17 cellular contexts compared by ENCODE assay signal in genomic region chr16:86680661-86681439, GRCh38.
A peak's percentile ranks its signal among the peaks of the same experiment; 100 is the strongest.
DNase-seq lines count a peak whose midpoint lies in the region; ATAC-seq and TF ChIP-seq lines count a peak whose summit lies in the region.
"Had no signal": no experiment of that assay in that cellular context is flagged by ENCODE, and none has a peak within 500 bp of the region (broad histone marks: within the 10 kb centered on the region; RNA-seq: fewer than 3 reads in every experiment).

No MANE protein-coding gene starts in this region.

- CTCF ChIA-PET in AG04450 (lab: Charles Lee), result interaction anchor here (0.7 to 1.3 kb wide), 3 partner anchors 80 to 1259 kb away, joined by 3 to 7 read pairs (median 4); no protein-coding TSS in a partner anchor

- H3K27me3 ChIP-seq in AG04450 (ENCODE audit: control insufficient read depth, insufficient read depth, low read length), result no peaks in the 10 kb centered on the region
- no peaks in the 10 kb centered on the region for H3K27me3 ChIP-seq in RWPE2 (ENCODE audit: insufficient read depth, poor library complexity, severe bottlenecking)

- no peak overlapping the region for H3K4me3 ChIP-seq in AG04450 (ENCODE audit: low read depth, low read length)
- H3K4me3 ChIP-seq in RWPE2 (ENCODE audit: severe bottlenecking), result no peak overlapping the region

- no peak for DNase-seq in AG04450 (ENCODE audit: low read depth, low spot score)
- DNase-seq in RWPE2 (ENCODE audit: low spot score), result no peak
- peak; percentile 55 for DNase-seq in fibroblast of peridontal ligament (ENCODE audit: extremely low read depth)
- DNase-seq in sciatic nerve (ENCODE audit: low spot score), result no peak
- no peak for DNase-seq in activated effector memory CD4-positive, alpha-beta T cell treated with anti-CD3 and anti-CD28 coated beads, Interleukin-2, amount 50 U/mL, for 16 hours
- DNase-seq in NCI-H1092 (lab: John Stamatoyannopoulos, UW), result no peak
- DNase-seq in activated CD8-positive, alpha-beta memory T cell treated with anti-CD3 and anti-CD28 coated beads for 24 hours, result no peak
- no peak for DNase-seq in NCI-H187 treated with DMSO at 0.1 percent for 48 hours (lab: John Stamatoyannopoulos, UW)
- DNase-seq: AML-193, cortex of kidney, DMS153, naive B cell, NCI-H1436, NCI-H526 treated with DMSO at 0.1 percent for 48 hours, SHP77, trophoblast cell had no signal

- POLR2A ChIA-PET in AG04450 (lab: Yijun Ruan, JAX), result interaction anchor here (0.9 to 2.2 kb wide), 4 partner anchors 11 to 105 kb away, joined by 3 to 8 read pairs (median 4); partner anchors contain the start of gene FOXL1

- ATAC-seq in RWPE2 (ENCODE audit: low read depth) (no peak), sciatic nerve (peak; percentile 48)
- ATAC-seq: activated naive CD4-positive, alpha-beta T cell treated with anti-CD3 and anti-CD28 coated beads, Interleukin-2, amount 50 U/mL, for 72 hours had no signal

- intact Hi-C loops in sciatic nerve (cut with DNase I), result no loop called here

- no peak for TF ChIP-seq CTCF in AG04450 (IDR thresholded peaks at IDR 0.05; ENCODE audit: low read depth, low read length)
- TF ChIP-seq CTCF in RWPE2 (IDR thresholded peaks at IDR 0.05; ENCODE audit: poor library complexity, severe bottlenecking), result no peak

- peak overlapping the region; percentile 75 for H3K27ac ChIP-seq in AG04450 (ENCODE audit: low read depth, low read length)
- H3K27ac ChIP-seq in RWPE2 (ENCODE audit: poor library complexity, severe bottlenecking), result peak overlapping the region; percentile 45

- peaks cover 10% of the 10 kb centered on the region for H3K4me1 ChIP-seq in RWPE2 (ENCODE audit: insufficient read depth, poor library complexity, severe bottlenecking)

- H3K9me3 ChIP-seq in AG04450 (ENCODE audit: control insufficient read depth, insufficient read depth, low read length) (peaks cover 5% of the 10 kb centered on the region), RWPE2 (ENCODE audit: severe bottlenecking) (no peaks in the 10 kb centered on the region)

- H3K36me3 ChIP-seq in RWPE2 (ENCODE audit: low read depth), result no peaks in the 10 kb centered on the region
